ENCODE assay signal across 1 cellular context in genomic region chr10:42827201-42827600, GRCh38.
TF ChIP-seq lines count a peak whose summit lies in the region.

No MANE protein-coding gene starts in this region.

TF ChIP-seq in HepG2, 621 proteins besides CTCF, POLR2A, EP300 and RAD21 (continued from another document):
- TF ChIP-seq ARNT2 (CRISPR knock-in tag; IDR thresholded peaks at IDR 0.05; ENCODE audit: low read depth), result no peak
- TF ChIP-seq THAP7 (CRISPR knock-in tag; IDR thresholded peaks at IDR 0.05), result no peak
- TF ChIP-seq AGO1 (IDR thresholded peaks at IDR 0.05; ENCODE audit: low read depth, low read length, poor library complexity, severe bottlenecking), result no peak
- TF ChIP-seq BRCA1 (CRISPR knock-in tag; IDR thresholded peaks at IDR 0.05), result no peak
- no peak for TF ChIP-seq ZNF776 (CRISPR knock-in tag; IDR thresholded peaks at IDR 0.05)
- TF ChIP-seq, protein P1, sequence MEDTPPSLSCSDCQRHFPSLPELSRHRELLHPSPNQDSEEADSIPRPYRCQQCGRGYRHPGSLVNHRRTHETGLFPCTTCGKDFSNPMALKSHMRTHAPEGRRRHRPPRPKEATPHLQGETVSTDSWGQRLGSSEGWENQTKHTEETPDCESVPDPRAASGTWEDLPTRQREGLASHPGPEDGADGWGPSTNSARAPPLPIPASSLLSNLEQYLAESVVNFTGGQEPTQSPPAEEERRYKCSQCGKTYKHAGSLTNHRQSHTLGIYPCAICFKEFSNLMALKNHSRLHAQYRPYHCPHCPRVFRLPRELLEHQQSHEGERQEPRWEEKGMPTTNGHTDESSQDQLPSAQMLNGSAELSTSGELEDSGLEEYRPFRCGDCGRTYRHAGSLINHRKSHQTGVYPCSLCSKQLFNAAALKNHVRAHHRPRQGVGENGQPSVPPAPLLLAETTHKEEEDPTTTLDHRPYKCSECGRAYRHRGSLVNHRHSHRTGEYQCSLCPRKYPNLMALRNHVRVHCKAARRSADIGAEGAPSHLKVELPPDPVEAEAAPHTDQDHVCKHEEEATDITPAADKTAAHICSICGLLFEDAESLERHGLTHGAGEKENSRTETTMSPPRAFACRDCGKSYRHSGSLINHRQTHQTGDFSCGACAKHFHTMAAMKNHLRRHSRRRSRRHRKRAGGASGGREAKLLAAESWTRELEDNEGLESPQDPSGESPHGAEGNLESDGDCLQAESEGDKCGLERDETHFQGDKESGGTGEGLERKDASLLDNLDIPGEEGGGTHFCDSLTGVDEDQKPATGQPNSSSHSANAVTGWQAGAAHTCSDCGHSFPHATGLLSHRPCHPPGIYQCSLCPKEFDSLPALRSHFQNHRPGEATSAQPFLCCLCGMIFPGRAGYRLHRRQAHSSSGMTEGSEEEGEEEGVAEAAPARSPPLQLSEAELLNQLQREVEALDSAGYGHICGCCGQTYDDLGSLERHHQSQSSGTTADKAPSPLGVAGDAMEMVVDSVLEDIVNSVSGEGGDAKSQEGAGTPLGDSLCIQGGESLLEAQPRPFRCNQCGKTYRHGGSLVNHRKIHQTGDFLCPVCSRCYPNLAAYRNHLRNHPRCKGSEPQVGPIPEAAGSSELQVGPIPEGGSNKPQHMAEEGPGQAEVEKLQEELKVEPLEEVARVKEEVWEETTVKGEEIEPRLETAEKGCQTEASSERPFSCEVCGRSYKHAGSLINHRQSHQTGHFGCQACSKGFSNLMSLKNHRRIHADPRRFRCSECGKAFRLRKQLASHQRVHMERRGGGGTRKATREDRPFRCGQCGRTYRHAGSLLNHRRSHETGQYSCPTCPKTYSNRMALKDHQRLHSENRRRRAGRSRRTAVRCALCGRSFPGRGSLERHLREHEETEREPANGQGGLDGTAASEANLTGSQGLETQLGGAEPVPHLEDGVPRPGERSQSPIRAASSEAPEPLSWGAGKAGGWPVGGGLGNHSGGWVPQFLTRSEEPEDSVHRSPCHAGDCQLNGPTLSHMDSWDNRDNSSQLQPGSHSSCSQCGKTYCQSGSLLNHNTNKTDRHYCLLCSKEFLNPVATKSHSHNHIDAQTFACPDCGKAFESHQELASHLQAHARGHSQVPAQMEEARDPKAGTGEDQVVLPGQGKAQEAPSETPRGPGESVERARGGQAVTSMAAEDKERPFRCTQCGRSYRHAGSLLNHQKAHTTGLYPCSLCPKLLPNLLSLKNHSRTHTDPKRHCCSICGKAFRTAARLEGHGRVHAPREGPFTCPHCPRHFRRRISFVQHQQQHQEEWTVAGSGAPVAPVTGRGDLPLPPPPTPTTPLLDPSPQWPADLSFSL (CRISPR knock-in tag; IDR thresholded peaks at IDR 0.05), result no peak
- TF ChIP-seq ZKSCAN5 (CRISPR knock-in tag; IDR thresholded peaks at IDR 0.05), result no peak
